In genomic region chr19:2970201-2970838, GRCh38 we compare ENCODE assay signal across 2 cellular contexts.
TF ChIP-seq lines count a peak whose summit lies in the region.

No MANE protein-coding gene starts in this region.

TF ChIP-seq in SK-N-SH treated with all-trans-retinoic acid at 6 μM for 48 hours, 23 proteins besides CTCF, POLR2A, EP300 and RAD21:
- TF ChIP-seq ZNF8 (CRISPR knock-in tag; IDR thresholded peaks at IDR 0.05), result no peak
- TF ChIP-seq ISL1 (CRISPR knock-in tag; IDR thresholded peaks at IDR 0.05), result peak; percentile 23; the same call in 1 of the 2 replicates
- peak; percentile 39; the same call in 1 of the 2 replicates for TF ChIP-seq TCF4 (CRISPR knock-in tag; IDR thresholded peaks at IDR 0.05; ENCODE audit: borderline replicate concordance)
- TF ChIP-seq CSDC2 (CRISPR knock-in tag; IDR thresholded peaks at IDR 0.05), result no peak
- TF ChIP-seq RARB (CRISPR knock-in tag; IDR thresholded peaks at IDR 0.05), result no peak
- TF ChIP-seq ZFP3 (CRISPR knock-in tag; IDR thresholded peaks at IDR 0.05), result 0 out of 2 replicates have a peak, but pooled peaks have one; percentile 40
- TF ChIP-seq ZNF565 (CRISPR knock-in tag; conservative IDR thresholded peaks at IDR 0.05; ENCODE audit: low read depth), result no peak
- TF ChIP-seq CREB5 (CRISPR knock-in tag; IDR thresholded peaks at IDR 0.05; ENCODE audit: low read depth), result no peak
- TF ChIP-seq SNAI2 (CRISPR knock-in tag; IDR thresholded peaks at IDR 0.05), result no peak
TF ChIP-seq in SK-N-SH treated with all-trans-retinoic acid at 6 μM for 48 hours: peak in this region for 3.

TF ChIP-seq in SK-N-SH, 30 proteins besides CTCF, POLR2A, EP300 and RAD21:
- TF ChIP-seq GATA2 (CRISPR knock-in tag; IDR thresholded peaks at IDR 0.05) (no peak), USF2 (IDR thresholded peaks at IDR 0.05; ENCODE audit: borderline replicate concordance, low read depth, low read length) (no peak), TCF12 (IDR thresholded peaks at IDR 0.05) (no peak), REST (IDR thresholded peaks at IDR 0.05; ENCODE audit: low read depth, low read length) (no peak), PBX3 (IDR thresholded peaks at IDR 0.05) (no peak), SMC3 (IDR thresholded peaks at IDR 0.05; ENCODE audit: low read depth, low read length) (no peak), YY1 (IDR thresholded peaks at IDR 0.05; ENCODE audit: low read depth) (no peak), ZBTB33 (IDR thresholded peaks at IDR 0.05; ENCODE audit: borderline replicate concordance, low read depth) (no peak), GABPA (IDR thresholded peaks at IDR 0.05; ENCODE audit: low read depth) (no peak), USF1 (IDR thresholded peaks at IDR 0.05; ENCODE audit: borderline replicate concordance, low read depth) (no peak), NRF1 (IDR thresholded peaks at IDR 0.05; ENCODE audit: low read depth, low read length) (no peak), FOXJ3 (CRISPR knock-in tag; IDR thresholded peaks at IDR 0.05) (no peak)
